ENCODE assay signal across 1 cellular context in the genomic region with DNA sequence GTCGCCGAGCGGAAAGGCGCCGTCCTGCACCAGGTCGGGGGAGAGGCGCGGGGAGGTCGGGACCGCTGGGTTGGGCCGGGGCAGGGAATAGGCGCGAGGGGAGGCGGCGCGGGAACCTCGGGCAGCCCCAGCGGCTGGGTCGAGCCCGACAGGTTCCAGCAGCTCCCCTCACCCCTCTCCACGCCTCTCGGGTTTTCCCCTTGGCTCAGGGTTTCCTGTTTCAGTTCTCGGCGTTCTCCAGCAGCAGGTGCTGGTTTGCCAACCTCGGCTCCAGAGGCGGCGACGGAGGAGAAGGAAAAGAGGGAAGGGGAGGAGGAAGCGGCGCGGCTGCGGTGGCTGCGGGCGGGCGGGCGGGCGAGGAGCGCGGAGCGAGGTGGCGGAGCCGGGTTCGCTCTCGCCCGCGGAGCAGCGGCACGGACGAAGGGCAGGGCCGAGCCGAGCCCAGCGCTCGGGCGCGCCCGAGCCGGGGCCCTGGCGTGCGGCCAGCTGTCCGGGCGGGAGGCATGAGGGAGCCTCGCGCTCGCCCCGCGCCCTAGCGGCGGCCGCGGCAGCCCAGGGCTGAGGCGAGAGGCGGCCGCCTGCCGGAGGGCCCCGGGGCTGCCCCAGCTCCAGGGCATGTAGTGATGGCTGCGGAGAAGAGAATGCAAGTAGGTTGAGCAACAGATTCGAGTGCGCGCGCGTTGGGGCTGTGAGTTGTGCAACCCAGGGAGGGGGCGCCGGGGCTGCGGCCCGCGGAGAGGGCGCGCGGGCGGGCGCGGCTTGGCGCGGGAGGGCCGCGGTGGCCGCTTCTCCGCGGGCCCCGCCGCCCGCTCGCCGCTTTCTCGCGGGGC.
TF ChIP-seq lines count a peak whose summit lies in the region.

A gene (plus strand): TSS at position 816 of the 830 bp plus-strand sequence. CDS start 20 bp downstream, outside the sequence.

TF ChIP-seq in GM12878, 131 proteins besides CTCF, POLR2A, EP300 and RAD21 (continued from another document and continues in another):
- TF ChIP-seq BACH1 (IDR thresholded peaks at IDR 0.05; ENCODE audit: borderline replicate concordance) (peak; percentile 27), FOXM1 (IDR thresholded peaks at IDR 0.05; ENCODE audit: low read depth, low read length) (no peak), POLR2AphosphoS2 (IDR thresholded peaks at IDR 0.05; ENCODE audit: low read depth, low read length) (no peak; the same call in 1 of the 2 replicates), RCOR1 (conservative IDR thresholded peaks at IDR 0.05; ENCODE audit: low read depth, low read length) (0 out of 2 replicates have a peak, but pooled peaks have one; percentile 24), YBX1 (IDR thresholded peaks at IDR 0.05) (no peak), RB1 (IDR thresholded peaks at IDR 0.05; ENCODE audit: borderline replicate concordance) (no peak; the same call in 1 of the 2 replicates), RBBP5 (conservative IDR thresholded peaks at IDR 0.05) (no peak), GATAD2B (conservative IDR thresholded peaks at IDR 0.05; ENCODE audit: low read depth) (peak; percentile 51; the same call in 1 of the 2 replicates), IKZF1 (conservative IDR thresholded peaks at IDR 0.05) (peak; percentile 98), NRF1 (conservative IDR thresholded peaks at IDR 0.05; ENCODE audit: low read depth, low read length) (no peak), TARDBP (IDR thresholded peaks at IDR 0.05; ENCODE audit: borderline replicate concordance) (no peak), HDAC2 (IDR thresholded peaks at IDR 0.05) (no peak), SUPT20H (IDR thresholded peaks at IDR 0.05; ENCODE audit: borderline replicate concordance, control insufficient read depth, low read depth, low read length) (no peak), CREM (IDR thresholded peaks at IDR 0.05; ENCODE audit: low read depth) (peak; percentile 19; the same call in 1 of the 2 replicates), SIN3A (IDR thresholded peaks at IDR 0.05; ENCODE audit: low read depth, low read length) (0 out of 2 replicates have a peak, but pooled peaks have one; percentile 37), EED (IDR thresholded peaks at IDR 0.05; ENCODE audit: low read depth) (peak; percentile 96), KAT2A (conservative IDR thresholded peaks at IDR 0.05; ENCODE audit: control insufficient read depth, low read depth, low read length) (no peak), ZNF384 (IDR thresholded peaks at IDR 0.05; ENCODE audit: borderline replicate concordance, low read depth, low read length) (no peak), STAT1 (conservative IDR thresholded peaks at IDR 0.05) (no peak), KLF5 (IDR thresholded peaks at IDR 0.05; ENCODE audit: partially characterized antibody) (no peak), POLR2AphosphoS5 (IDR thresholded peaks at IDR 0.05; ENCODE audit: low read length) (peak; percentile 72; the same call in 1 of the 2 replicates), GABPA (IDR thresholded peaks at IDR 0.05; ENCODE audit: low read depth) (no peak), NFIC (IDR thresholded peaks at IDR 0.05; ENCODE audit: low read depth, low read length) (no peak), FOS (IDR thresholded peaks at IDR 0.05; ENCODE audit: borderline replicate concordance, extremely low read depth, insufficient read length) (no peak), HDAC6 (IDR thresholded peaks at IDR 0.05; ENCODE audit: unreplicated experiment) (no peak), SMARCA5 (IDR thresholded peaks at IDR 0.05) (peak; percentile 34; the same call in 1 of the 2 replicates), CBX3 (IDR thresholded peaks at IDR 0.05; ENCODE audit: borderline replicate concordance, low read depth) (no peak), RAD51 (IDR thresholded peaks at IDR 0.05) (no peak), FOXK2 (IDR thresholded peaks at IDR 0.05) (no peak), CHD4 (IDR thresholded peaks at IDR 0.05) (no peak), SP1 (IDR thresholded peaks at IDR 0.05; ENCODE audit: low read depth, low read length) (no peak), NBN (IDR thresholded peaks at IDR 0.05) (peak; percentile 47; the same call in 1 of the 2 replicates), BCL11A (IDR thresholded peaks at IDR 0.05; ENCODE audit: low read depth, low read length) (peak; percentile 67; the same call in 1 of the 2 replicates), MTA2 (IDR thresholded peaks at IDR 0.05; ENCODE audit: low read depth) (no peak), SREBF1 (IDR thresholded peaks at IDR 0.05; ENCODE audit: low read length) (no peak), IKZF2 (IDR thresholded peaks at IDR 0.05) (peak; percentile 93 to 95)
- TF ChIP-seq, protein P1, sequence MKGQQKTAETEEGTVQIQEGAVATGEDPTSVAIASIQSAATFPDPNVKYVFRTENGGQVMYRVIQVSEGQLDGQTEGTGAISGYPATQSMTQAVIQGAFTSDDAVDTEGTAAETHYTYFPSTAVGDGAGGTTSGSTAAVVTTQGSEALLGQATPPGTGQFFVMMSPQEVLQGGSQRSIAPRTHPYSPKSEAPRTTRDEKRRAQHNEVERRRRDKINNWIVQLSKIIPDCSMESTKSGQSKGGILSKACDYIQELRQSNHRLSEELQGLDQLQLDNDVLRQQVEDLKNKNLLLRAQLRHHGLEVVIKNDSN (IDR thresholded peaks at IDR 0.05; ENCODE audit: borderline replicate concordance, extremely low read length, insufficient read depth, low read depth, low read length), result no peak
- TF ChIP-seq, protein P2, sequence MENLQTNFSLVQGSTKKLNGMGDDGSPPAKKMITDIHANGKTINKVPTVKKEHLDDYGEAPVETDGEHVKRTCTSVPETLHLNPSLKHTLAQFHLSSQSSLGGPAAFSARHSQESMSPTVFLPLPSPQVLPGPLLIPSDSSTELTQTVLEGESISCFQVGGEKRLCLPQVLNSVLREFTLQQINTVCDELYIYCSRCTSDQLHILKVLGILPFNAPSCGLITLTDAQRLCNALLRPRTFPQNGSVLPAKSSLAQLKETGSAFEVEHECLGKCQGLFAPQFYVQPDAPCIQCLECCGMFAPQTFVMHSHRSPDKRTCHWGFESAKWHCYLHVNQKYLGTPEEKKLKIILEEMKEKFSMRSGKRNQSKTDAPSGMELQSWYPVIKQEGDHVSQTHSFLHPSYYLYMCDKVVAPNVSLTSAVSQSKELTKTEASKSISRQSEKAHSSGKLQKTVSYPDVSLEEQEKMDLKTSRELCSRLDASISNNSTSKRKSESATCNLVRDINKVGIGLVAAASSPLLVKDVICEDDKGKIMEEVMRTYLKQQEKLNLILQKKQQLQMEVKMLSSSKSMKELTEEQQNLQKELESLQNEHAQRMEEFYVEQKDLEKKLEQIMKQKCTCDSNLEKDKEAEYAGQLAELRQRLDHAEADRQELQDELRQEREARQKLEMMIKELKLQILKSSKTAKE (IDR thresholded peaks at IDR 0.05; ENCODE audit: low read depth, poor library complexity, severe bottlenecking), result no peak
- TF ChIP-seq, protein P3, sequence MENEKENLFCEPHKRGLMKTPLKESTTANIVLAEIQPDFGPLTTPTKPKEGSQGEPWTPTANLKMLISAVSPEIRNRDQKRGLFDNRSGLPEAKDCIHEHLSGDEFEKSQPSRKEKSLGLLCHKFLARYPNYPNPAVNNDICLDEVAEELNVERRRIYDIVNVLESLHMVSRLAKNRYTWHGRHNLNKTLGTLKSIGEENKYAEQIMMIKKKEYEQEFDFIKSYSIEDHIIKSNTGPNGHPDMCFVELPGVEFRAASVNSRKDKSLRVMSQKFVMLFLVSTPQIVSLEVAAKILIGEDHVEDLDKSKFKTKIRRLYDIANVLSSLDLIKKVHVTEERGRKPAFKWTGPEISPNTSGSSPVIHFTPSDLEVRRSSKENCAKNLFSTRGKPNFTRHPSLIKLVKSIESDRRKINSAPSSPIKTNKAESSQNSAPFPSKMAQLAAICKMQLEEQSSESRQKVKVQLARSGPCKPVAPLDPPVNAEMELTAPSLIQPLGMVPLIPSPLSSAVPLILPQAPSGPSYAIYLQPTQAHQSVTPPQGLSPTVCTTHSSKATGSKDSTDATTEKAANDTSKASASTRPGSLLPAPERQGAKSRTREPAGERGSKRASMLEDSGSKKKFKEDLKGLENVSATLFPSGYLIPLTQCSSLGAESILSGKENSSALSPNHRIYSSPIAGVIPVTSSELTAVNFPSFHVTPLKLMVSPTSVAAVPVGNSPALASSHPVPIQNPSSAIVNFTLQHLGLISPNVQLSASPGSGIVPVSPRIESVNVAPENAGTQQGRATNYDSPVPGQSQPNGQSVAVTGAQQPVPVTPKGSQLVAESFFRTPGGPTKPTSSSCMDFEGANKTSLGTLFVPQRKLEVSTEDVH (IDR thresholded peaks at IDR 0.05; ENCODE audit: low read depth, partially characterized antibody), result no peak
- TF ChIP-seq, protein P4, sequence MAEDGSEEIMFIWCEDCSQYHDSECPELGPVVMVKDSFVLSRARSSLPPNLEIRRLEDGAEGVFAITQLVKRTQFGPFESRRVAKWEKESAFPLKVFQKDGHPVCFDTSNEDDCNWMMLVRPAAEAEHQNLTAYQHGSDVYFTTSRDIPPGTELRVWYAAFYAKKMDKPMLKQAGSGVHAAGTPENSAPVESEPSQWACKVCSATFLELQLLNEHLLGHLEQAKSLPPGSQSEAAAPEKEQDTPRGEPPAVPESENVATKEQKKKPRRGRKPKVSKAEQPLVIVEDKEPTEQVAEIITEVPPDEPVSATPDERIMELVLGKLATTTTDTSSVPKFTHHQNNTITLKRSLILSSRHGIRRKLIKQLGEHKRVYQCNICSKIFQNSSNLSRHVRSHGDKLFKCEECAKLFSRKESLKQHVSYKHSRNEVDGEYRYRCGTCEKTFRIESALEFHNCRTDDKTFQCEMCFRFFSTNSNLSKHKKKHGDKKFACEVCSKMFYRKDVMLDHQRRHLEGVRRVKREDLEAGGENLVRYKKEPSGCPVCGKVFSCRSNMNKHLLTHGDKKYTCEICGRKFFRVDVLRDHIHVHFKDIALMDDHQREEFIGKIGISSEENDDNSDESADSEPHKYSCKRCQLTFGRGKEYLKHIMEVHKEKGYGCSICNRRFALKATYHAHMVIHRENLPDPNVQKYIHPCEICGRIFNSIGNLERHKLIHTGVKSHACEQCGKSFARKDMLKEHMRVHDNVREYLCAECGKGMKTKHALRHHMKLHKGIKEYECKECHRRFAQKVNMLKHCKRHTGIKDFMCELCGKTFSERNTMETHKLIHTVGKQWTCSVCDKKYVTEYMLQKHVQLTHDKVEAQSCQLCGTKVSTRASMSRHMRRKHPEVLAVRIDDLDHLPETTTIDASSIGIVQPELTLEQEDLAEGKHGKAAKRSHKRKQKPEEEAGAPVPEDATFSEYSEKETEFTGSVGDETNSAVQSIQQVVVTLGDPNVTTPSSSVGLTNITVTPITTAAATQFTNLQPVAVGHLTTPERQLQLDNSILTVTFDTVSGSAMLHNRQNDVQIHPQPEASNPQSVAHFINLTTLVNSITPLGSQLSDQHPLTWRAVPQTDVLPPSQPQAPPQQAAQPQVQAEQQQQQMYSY (CRISPR knock-in tag; IDR thresholded peaks at IDR 0.05), result no peak
- TF ChIP-seq, protein P5, sequence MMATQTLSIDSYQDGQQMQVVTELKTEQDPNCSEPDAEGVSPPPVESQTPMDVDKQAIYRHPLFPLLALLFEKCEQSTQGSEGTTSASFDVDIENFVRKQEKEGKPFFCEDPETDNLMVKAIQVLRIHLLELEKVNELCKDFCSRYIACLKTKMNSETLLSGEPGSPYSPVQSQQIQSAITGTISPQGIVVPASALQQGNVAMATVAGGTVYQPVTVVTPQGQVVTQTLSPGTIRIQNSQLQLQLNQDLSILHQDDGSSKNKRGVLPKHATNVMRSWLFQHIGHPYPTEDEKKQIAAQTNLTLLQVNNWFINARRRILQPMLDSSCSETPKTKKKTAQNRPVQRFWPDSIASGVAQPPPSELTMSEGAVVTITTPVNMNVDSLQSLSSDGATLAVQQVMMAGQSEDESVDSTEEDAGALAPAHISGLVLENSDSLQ (IDR thresholded peaks at IDR 0.05), result no peak
- TF ChIP-seq, protein P6, sequence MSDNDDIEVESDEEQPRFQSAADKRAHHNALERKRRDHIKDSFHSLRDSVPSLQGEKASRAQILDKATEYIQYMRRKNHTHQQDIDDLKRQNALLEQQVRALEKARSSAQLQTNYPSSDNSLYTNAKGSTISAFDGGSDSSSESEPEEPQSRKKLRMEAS (IDR thresholded peaks at IDR 0.05; ENCODE audit: low read depth, low read length), result no peak
- TF ChIP-seq, protein P7, sequence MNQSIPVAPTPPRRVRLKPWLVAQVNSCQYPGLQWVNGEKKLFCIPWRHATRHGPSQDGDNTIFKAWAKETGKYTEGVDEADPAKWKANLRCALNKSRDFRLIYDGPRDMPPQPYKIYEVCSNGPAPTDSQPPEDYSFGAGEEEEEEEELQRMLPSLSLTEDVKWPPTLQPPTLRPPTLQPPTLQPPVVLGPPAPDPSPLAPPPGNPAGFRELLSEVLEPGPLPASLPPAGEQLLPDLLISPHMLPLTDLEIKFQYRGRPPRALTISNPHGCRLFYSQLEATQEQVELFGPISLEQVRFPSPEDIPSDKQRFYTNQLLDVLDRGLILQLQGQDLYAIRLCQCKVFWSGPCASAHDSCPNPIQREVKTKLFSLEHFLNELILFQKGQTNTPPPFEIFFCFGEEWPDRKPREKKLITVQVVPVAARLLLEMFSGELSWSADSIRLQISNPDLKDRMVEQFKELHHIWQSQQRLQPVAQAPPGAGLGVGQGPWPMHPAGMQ (IDR thresholded peaks at IDR 0.05; ENCODE audit: borderline replicate concordance), result no peak; the same call in 1 of the 2 replicates
- TF ChIP-seq, protein P8, sequence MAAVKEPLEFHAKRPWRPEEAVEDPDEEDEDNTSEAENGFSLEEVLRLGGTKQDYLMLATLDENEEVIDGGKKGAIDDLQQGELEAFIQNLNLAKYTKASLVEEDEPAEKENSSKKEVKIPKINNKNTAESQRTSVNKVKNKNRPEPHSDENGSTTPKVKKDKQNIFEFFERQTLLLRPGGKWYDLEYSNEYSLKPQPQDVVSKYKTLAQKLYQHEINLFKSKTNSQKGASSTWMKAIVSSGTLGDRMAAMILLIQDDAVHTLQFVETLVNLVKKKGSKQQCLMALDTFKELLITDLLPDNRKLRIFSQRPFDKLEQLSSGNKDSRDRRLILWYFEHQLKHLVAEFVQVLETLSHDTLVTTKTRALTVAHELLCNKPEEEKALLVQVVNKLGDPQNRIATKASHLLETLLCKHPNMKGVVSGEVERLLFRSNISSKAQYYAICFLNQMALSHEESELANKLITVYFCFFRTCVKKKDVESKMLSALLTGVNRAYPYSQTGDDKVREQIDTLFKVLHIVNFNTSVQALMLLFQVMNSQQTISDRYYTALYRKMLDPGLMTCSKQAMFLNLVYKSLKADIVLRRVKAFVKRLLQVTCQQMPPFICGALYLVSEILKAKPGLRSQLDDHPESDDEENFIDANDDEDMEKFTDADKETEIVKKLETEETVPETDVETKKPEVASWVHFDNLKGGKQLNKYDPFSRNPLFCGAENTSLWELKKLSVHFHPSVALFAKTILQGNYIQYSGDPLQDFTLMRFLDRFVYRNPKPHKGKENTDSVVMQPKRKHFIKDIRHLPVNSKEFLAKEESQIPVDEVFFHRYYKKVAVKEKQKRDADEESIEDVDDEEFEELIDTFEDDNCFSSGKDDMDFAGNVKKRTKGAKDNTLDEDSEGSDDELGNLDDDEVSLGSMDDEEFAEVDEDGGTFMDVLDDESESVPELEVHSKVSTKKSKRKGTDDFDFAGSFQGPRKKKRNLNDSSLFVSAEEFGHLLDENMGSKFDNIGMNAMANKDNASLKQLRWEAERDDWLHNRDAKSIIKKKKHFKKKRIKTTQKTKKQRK (IDR thresholded peaks at IDR 0.05; ENCODE audit: low read depth, low read length), result no peak
- TF ChIP-seq, protein P9, sequence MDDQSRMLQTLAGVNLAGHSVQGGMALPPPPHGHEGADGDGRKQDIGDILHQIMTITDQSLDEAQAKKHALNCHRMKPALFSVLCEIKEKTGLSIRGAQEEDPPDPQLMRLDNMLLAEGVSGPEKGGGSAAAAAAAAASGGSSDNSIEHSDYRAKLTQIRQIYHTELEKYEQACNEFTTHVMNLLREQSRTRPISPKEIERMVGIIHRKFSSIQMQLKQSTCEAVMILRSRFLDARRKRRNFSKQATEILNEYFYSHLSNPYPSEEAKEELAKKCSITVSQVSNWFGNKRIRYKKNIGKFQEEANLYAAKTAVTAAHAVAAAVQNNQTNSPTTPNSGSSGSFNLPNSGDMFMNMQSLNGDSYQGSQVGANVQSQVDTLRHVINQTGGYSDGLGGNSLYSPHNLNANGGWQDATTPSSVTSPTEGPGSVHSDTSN (IDR thresholded peaks at IDR 0.05; ENCODE audit: insufficient replicate concordance, low read depth, low read length), result no peak
